In the genomic region with DNA sequence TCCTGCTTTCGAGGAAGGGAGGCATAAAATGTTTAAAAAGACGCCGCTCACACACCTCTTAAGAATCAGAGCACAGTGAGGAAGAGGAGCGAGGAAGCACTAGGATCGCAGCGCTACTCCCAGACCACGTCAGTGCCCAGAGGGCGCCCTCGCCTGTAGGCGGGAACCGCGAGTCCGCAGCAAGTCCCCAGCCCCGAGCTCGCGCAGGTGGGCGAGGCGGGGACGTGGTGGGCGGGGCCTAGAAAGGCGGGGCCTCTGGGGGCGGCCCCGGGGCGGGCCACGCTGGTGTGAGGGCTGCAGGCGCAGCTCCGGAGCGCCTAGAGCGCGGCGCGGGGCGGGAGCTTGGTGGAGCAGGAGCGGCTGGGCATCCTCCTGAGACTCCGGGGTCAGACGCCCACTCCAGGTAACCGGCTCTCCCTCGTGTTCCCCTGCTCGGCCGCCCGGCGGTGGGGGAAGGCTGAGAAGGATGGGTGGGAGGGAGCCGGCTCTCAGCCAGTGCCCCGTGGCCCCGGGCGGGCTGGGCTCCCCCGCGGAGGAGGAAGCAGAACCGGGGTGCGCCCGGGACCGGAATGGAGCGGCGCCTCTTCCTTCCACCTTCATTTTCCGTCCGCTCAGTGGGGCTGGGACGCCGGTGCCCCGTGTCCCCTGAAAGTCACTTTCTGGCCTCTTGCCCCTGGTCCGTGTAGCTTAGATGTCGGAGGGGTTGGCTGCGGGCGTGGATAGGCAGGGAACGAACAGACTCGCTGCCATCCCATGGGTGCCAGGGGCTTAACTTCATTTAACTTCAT, we compare ENCODE assay signal across 8 cellular contexts. TPM values are rescaled to one million over a fixed set of nuclear protein-coding genes. Genes with fewer than 3 reads are reported as not detected.
DNase-seq lines count a peak whose midpoint lies in the region; ATAC-seq and TF ChIP-seq lines count a peak whose summit lies in the region.

A gene (plus strand): TSS at position 280 of the 788 bp plus-strand sequence. CDS start 43,200 bp downstream, outside the sequence.

- no peaks in the 10 kb centered on the region for H4K20me1 ChIP-seq in KMS-11 (ENCODE audit: insufficient read depth)

- peak within 1 kb of the TSS; percentile 1; the same call in 1 of the 2 replicates for H3K27ac ChIP-seq in KMS-11

- H3K36me3 ChIP-seq in KMS-11 (ENCODE audit: insufficient read depth), result no peaks in the 10 kb centered on the region

- TF ChIP-seq CTCF in KMS-11 (conservative IDR thresholded peaks at IDR 0.05; ENCODE audit: low read depth, low read length) (peak; percentile 52; the same call in 1 of the 2 replicates), fibroblast of mammary gland (conservative IDR thresholded peaks at IDR 0.05; ENCODE audit: control insufficient read depth, insufficient read depth, low read depth, low read length) (peak; percentile 37)

- H3K9me3 Mint-ChIP-seq in natural killer cell treated with Interleukin-12 subunit alpha and Interleukin-12 subunit beta and Interleukin-15 and Interleukin-18, amount 100 ng/mL, for 72 hours, result no peaks in the 10 kb centered on the region

- peak within 1 kb of the TSS; percentile 80 for H2AFZ ChIP-seq in KMS-11 (ENCODE audit: low read depth)

- no peaks in the 10 kb centered on the region for H3K79me2 ChIP-seq in KMS-11 (ENCODE audit: insufficient read depth, low read depth)

- peaks cover 19 to 24% of the 10 kb centered on the region in 2 donors for H3K4me1 Mint-ChIP-seq in natural killer cell treated with Interleukin-12 subunit alpha and Interleukin-12 subunit beta and Interleukin-15 and Interleukin-18, amount 100 ng/mL, for 72 hours (ENCODE audit: low read depth in 2 of 2)

- no peaks in the 10 kb centered on the region for H3K27me3 Mint-ChIP-seq in natural killer cell treated with Interleukin-12 subunit alpha and Interleukin-12 subunit beta and Interleukin-15 and Interleukin-18, amount 100 ng/mL, for 72 hours

- H3K4me2 ChIP-seq in KMS-11, result peak within 1 kb of the TSS; percentile 90

- peak within 1 kb of the TSS; percentile 24 to 55 for H3K27ac Mint-ChIP-seq in natural killer cell treated with Interleukin-12 subunit alpha and Interleukin-12 subunit beta and Interleukin-15 and Interleukin-18, amount 100 ng/mL, for 72 hours

- no peaks in the 10 kb centered on the region for H3K36me3 Mint-ChIP-seq in natural killer cell treated with Interleukin-12 subunit alpha and Interleukin-12 subunit beta and Interleukin-15 and Interleukin-18, amount 100 ng/mL, for 72 hours

- peak within 1 kb of the TSS; percentile 33; the same call in 1 of the 2 replicates for H3K9ac ChIP-seq in KMS-11

- H3K4me3 Mint-ChIP-seq in natural killer cell treated with Interleukin-12 subunit alpha and Interleukin-12 subunit beta and Interleukin-15 and Interleukin-18, amount 100 ng/mL, for 72 hours, result peak within 1 kb of the TSS; percentile 92

- H3K4me3 ChIP-seq in KMS-11 (IDR thresholded peaks at IDR 0.05; ENCODE audit: insufficient read depth, low read depth, low read length) (no peak within 1 kb of the TSS), fibroblast of mammary gland (ENCODE audit: control insufficient read depth, low read depth, low read length) (peak within 1 kb of the TSS; percentile 98)

- peak; percentile 79 for ATAC-seq in GM21786 (IDR thresholded peaks at IDR 0.05; ENCODE audit: unreplicated experiment)
- peak; percentile 99 for ATAC-seq in natural killer cell treated with Interleukin-12 subunit alpha and Interleukin-12 subunit beta and Interleukin-15 and Interleukin-18, amount 100 ng/mL, for 72 hours
- peak; percentile 98 for ATAC-seq in stimulated activated naive CD8-positive, alpha-beta T cell treated with anti-CD3 and anti-CD28 coated beads, Interleukin-15, Interleukin-2, amounts not matched to agents 100 U/mL and 50 U/mL, for 24 hours

- H3K4me1 ChIP-seq in KMS-11 (ENCODE audit: low read depth, poor library complexity, severe bottlenecking), result peaks cover 55% of the 10 kb centered on the region

- DNase-seq in EH (ENCODE audit: low read depth), result peak; percentile 71
- peak; percentile 73 for DNase-seq in RPMI7951 (ENCODE audit: low read depth)
- peak; percentile 78 to 86 for DNase-seq in activated T-helper 1 cell treated with anti-CD3 and anti-CD28 coated beads, Interleukin-2, amount 50 U/mL, for 16 hours (ENCODE audit: low read depth in 1 of 2, low spot score in 1 of 2)
- peak; percentile 82 for DNase-seq in fibroblast of mammary gland (ENCODE audit: low read depth)
- peak; percentile 92 for DNase-seq in natural killer cell treated with Interleukin-12 subunit alpha and Interleukin-12 subunit beta and Interleukin-15 and Interleukin-18, amount 100 ng/mL, for 72 hours (ENCODE audit: low spot score)
- peak; percentile 96 for DNase-seq in stimulated activated naive CD8-positive, alpha-beta T cell treated with anti-CD3 and anti-CD28 coated beads, Interleukin-15, Interleukin-2, amounts not matched to agents 100 U/mL and 50 U/mL, for 24 hours

- no peaks in the 10 kb centered on the region for H3K27me3 ChIP-seq in KMS-11 (ENCODE audit: insufficient read depth, low read depth)

RNA-seq across cellular contexts. Expression of the gene that starts here (rescaled TPM):
- total RNA-seq in RPMI7951 (2014; rRNA removed; shearing (Covaris generic)), result 1.2 and 1.7 TPM in 2 replicates
- total RNA-seq in natural killer cell treated with Interleukin-12 subunit alpha and Interleukin-12 subunit beta and Interleukin-15 and Interleukin-18, amount 100 ng/mL, for 72 hours, result 1 to 10 TPM; 8.1 to 8.4 TPM
